ENCODE assay signal across 8 cellular contexts in genomic region chr2:37635359-37636208, GRCh38. TPM values are rescaled to one million over a fixed set of nuclear protein-coding genes. Genes with fewer than 3 reads are reported as not detected.
A peak's percentile ranks its signal among the peaks of the same experiment; 100 is the strongest.
DNase-seq lines count a peak whose midpoint lies in the region; ATAC-seq and TF ChIP-seq lines count a peak whose summit lies in the region.
"Had no signal": no experiment of that assay in that cellular context is flagged by ENCODE, and none has a peak within 500 bp of the region (broad histone marks: within the 10 kb centered on the region; RNA-seq: fewer than 3 reads in every experiment).

No MANE protein-coding gene starts in this region.

- DNase-seq in activated CD4-positive, alpha-beta T cell treated with anti-CD3 and anti-CD28 coated beads for 48 hours = peak; percentile 79
- DNase-seq in epithelial cell of proximal tubule (ENCODE audit: low read depth) = peak; percentile 40
- peak; percentile 84 for DNase-seq in stimulated activated CD4-positive, alpha-beta T cell treated with anti-CD3 and anti-CD28 coated beads, Interleukin-1b, Interleukin-23, amount 100 ng/mL, for 48 hours
- no peak for DNase-seq in DMS153 (lab: John Stamatoyannopoulos, UW)
- DNase-seq in ureter (ENCODE audit: low spot score) = no peak

- H3K4me3 ChIP-seq in epithelial cell of proximal tubule (ENCODE audit: low read depth, low read length) = no peak overlapping the region
- H3K4me3 ChIP-seq: body of pancreas had no signal

- TF ChIP-seq CTCF in epithelial cell of proximal tubule (conservative IDR thresholded peaks at IDR 0.05; ENCODE audit: low read depth, low read length) = no peak

- ATAC-seq in GM19452 (IDR thresholded peaks at IDR 0.05; ENCODE audit: unreplicated experiment) = peak; percentile 80
- ATAC-seq in HG03439 (IDR thresholded peaks at IDR 0.05; ENCODE audit: unreplicated experiment) = peak; percentile 78
- ATAC-seq: body of pancreas had no signal

RNA-seq across cellular contexts. Expression of gene CDC42EP3, which starts 35.9 kb away (rescaled TPM):
- total RNA-seq in epithelial cell of proximal tubule (30.0 and 40.9 TPM in 2 replicates), ureter (95.3 TPM)

Comparison
In these comparisons a context has a peak if more than half of its experiments do, and no peak if none do; other contexts are left out.
1. DNase-seq: peak in activated CD4-positive, alpha-beta T cell treated with anti-CD3 and anti-CD28 coated beads for 48 hours (single experiment), epithelial cell of proximal tubule (single experiment) and stimulated activated CD4-positive, alpha-beta T cell treated with anti-CD3 and anti-CD28 coated beads, Interleukin-1b, Interleukin-23, amount 100 ng/mL, for 48 hours (single experiment); none in DMS153 (single experiment) and ureter (single experiment).